8 cellular contexts compared by ENCODE assay signal in the genomic region with DNA sequence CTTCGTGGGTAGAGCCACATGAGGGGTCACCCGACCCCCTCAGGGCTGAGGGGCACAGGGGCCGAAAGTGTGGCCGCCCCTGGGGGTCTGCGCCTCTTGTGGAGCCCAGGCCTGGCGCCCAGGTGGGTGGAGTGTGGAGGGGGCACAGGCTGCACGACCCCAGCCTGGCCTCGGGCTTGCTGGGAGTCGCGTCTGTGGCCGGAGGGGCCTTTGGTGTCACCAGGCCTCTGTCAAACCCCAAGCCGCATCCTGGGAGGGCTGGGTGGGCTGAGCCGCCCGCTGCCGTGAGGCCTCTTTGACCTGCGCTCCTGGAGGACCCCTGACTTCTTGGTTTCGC.
DNase-seq lines count a peak whose midpoint lies in the region; ATAC-seq and TF ChIP-seq lines count a peak whose summit lies in the region.

No MANE protein-coding gene starts in this region.

- DNase-seq in Peyer's patch (no peak), foreskin fibroblast (no peak), ovary (no peak), omental fat pad (ENCODE audit: low spot score) (no peak), Ammon's horn (ENCODE audit: low spot score) (no peak), ACHN (no peak), DMS53 (lab: John Stamatoyannopoulos, UW) (no peak)

- TF ChIP-seq CTCF in C4-2B (conservative IDR thresholded peaks at IDR 0.05) (no peak), Peyer's patch (IDR thresholded peaks at IDR 0.05) (no peak), foreskin fibroblast (IDR thresholded peaks at IDR 0.05; ENCODE audit: low read depth, low read length) (no peak), ovary (IDR thresholded peaks at IDR 0.05) (no peak), omental fat pad (IDR thresholded peaks at IDR 0.05) (no peak)

- in situ Hi-C loops in ACHN (cut with HindIII; ENCODE audit: low pct_ligation_motif_present, low pct_unique_long_range_greater_than_20kb, low sequenced_read_pairs) = no loop called here

- TF ChIP-seq POLR2A in Peyer's patch (IDR thresholded peaks at IDR 0.05) (no peak), ovary (IDR thresholded peaks at IDR 0.05) (no peak)

- H3K27me3 ChIP-seq in Peyer's patch = no peaks in the 10 kb centered on the region
- H3K27me3 ChIP-seq in ovary = no peaks in the 10 kb centered on the region

- H3K4me3 ChIP-seq in Peyer's patch = peak overlapping the region; percentile 33 to 46 (median 43)
- H3K4me3 ChIP-seq in foreskin fibroblast (ENCODE audit: low read depth in 1 of 2, low read length in 2 of 2) = peak overlapping the region; percentile 49 to 55
- peak overlapping the region; percentile 37 for H3K4me3 ChIP-seq in ovary

- no peak for ATAC-seq in omental fat pad (ENCODE audit: low FRiP score)

- peaks cover 0 to 46% (median 9%) of the 10 kb centered on the region in 4 donors for H3K4me1 ChIP-seq in Peyer's patch
- H3K4me1 ChIP-seq in ovary (ENCODE audit: insufficient read depth) = peaks cover 2% of the 10 kb centered on the region

- H3K36me3 ChIP-seq in Peyer's patch (no peaks in the 10 kb centered on the region), ovary (no peaks in the 10 kb centered on the region)

- TF ChIP-seq EP300 in ovary (IDR thresholded peaks at IDR 0.05) = no peak

- H3K9me3 ChIP-seq in Peyer's patch (no peaks in the 10 kb centered on the region), ovary (no peaks in the 10 kb centered on the region)

- H3K27ac ChIP-seq in C4-2B (peak overlapping the region; percentile 11), Peyer's patch (peak overlapping the region; percentile 79 to 92 (median 80)), ovary (peak overlapping the region; percentile 83 to 96)

- intact Hi-C loops in ovary (cut with DNase I) = loop anchor here in 1 of 4 donors (10.0 kb wide), 1 partner anchor 1181 kb away; no protein-coding TSS in a partner anchor

- WGBS in ovary, 3 donors = 64 to 79% (median 74%) methylated on average over 11 to 17 of the region's 17 CpGs

Comparison
In these comparisons a context has a peak if more than half of its experiments do, and no peak if none do; other contexts are left out.
1. H3K27ac ChIP-seq: peak in every context shown above with its lines; median percentile 90 in ovary; 80 in Peyer's patch; 11 in C4-2B.